In genomic region chr18:47737198-47737830, GRCh38 we compare ENCODE assay signal across 27 cellular contexts.
"Had no signal": no experiment of that assay in that cellular context is flagged by ENCODE, and none has a peak within 500 bp of the region (broad histone marks: within the 10 kb centered on the region; RNA-seq: fewer than 3 reads in every experiment).

No MANE protein-coding gene starts in this region.

- H3K27ac ChIP-seq: breast epithelium, heart right ventricle, left lung, neural progenitor cell, thyroid gland had no signal

- H3K4me3 Mint-ChIP-seq: activated naive CD8-positive, alpha-beta T cell treated with anti-CD3 and anti-CD28 coated beads for 36 hours; activated T-cell treated with anti-CD3 and anti-CD28 coated beads, Interleukin-2, amount 50 U/mL, for 24 hours; activated T-helper 17 cell treated with anti-CD3 and anti-CD28 coated beads, Interleukin-2, amount 50 U/mL, for 72 hours; mesothelial cell of epicardium; naive thymus-derived CD8-positive, alpha-beta T cell; neural progenitor cell; T-helper 17 cell had no signal

- DNase-seq: activated CD4-positive, alpha-beta T cell treated with anti-CD3 and anti-CD28 coated beads for 4 hours; activated CD4-positive, alpha-beta T cell treated with anti-CD3 and anti-CD28 coated beads, Interleukin-2, amount 50 U/mL, for 48 hours; activated CD4-positive, CD25-positive, alpha-beta regulatory T cell; activated naive CD4-positive, alpha-beta T cell treated with Interleukin-2 at 50 U/mL for 16 hours; activated naive CD8-positive, alpha-beta T cell treated with anti-CD3 and anti-CD28 coated beads for 36 hours; activated T-cell treated with anti-CD3 and anti-CD28 coated beads, Interleukin-2, amount 50 U/mL, for 24 hours; cortex of kidney; erythroblast; foreskin fibroblast; heart right ventricle; kidney; left lung; retina; stimulated activated CD4-positive, alpha-beta T cell treated with anti-CD3 and anti-CD28 coated beads, Interleukin-4, amount 100 ng/mL, for 24 hours; stimulated activated naive CD4-positive, alpha-beta T cell treated with Interleukin-2 at 50 U/mL for 16 hours; substantia nigra; SW 1271; T-helper 17 cell; thyroid gland had no signal

- H3K4me2 ChIP-seq: neural progenitor cell had no signal

- H3K9me3 Mint-ChIP-seq: activated T-cell treated with anti-CD3 and anti-CD28 coated beads, Interleukin-2, amount 50 U/mL, for 24 hours; neural progenitor cell had no signal

- H3K4me3 ChIP-seq: breast epithelium, heart right ventricle, left lung, lung, neural progenitor cell, thyroid gland had no signal

- ATAC-seq: activated T-helper 17 cell treated with anti-CD3 and anti-CD28 coated beads, Interleukin-2, amount 50 U/mL, for 72 hours; heart right ventricle; left lung; naive thymus-derived CD8-positive, alpha-beta T cell; T-helper 17 cell had no signal

- H3K27ac Mint-ChIP-seq: activated naive CD8-positive, alpha-beta T cell treated with anti-CD3 and anti-CD28 coated beads for 36 hours; activated T-cell treated with anti-CD3 and anti-CD28 coated beads, Interleukin-2, amount 50 U/mL, for 24 hours; activated T-helper 17 cell treated with anti-CD3 and anti-CD28 coated beads, Interleukin-2, amount 50 U/mL, for 72 hours; mesothelial cell of epicardium; naive thymus-derived CD8-positive, alpha-beta T cell; progenitor cell of endocrine pancreas; T-helper 17 cell had no signal

- H3K27me3 ChIP-seq: neural progenitor cell, thyroid gland had no signal

- H3K4me1 Mint-ChIP-seq: activated naive CD8-positive, alpha-beta T cell treated with anti-CD3 and anti-CD28 coated beads for 36 hours; activated T-helper 17 cell treated with anti-CD3 and anti-CD28 coated beads, Interleukin-2, amount 50 U/mL, for 72 hours; mesothelial cell of epicardium; naive thymus-derived CD8-positive, alpha-beta T cell; neural progenitor cell; T-helper 17 cell had no signal

- H2AFZ ChIP-seq: neural progenitor cell had no signal

- H3K9me3 ChIP-seq: left lung, thyroid gland had no signal

- H3K4me1 ChIP-seq: breast epithelium, heart right ventricle, left lung, neural progenitor cell, thyroid gland had no signal

- H3K36me3 Mint-ChIP-seq: activated naive CD8-positive, alpha-beta T cell treated with anti-CD3 and anti-CD28 coated beads for 36 hours; mesothelial cell of epicardium; neural progenitor cell had no signal

- FAIRE-seq: astrocyte, kidney had no signal

- H3K36me3 ChIP-seq: breast epithelium, heart right ventricle, left lung, neural progenitor cell, thyroid gland had no signal

- H3K9ac ChIP-seq: neural progenitor cell had no signal
